In the genomic region with DNA sequence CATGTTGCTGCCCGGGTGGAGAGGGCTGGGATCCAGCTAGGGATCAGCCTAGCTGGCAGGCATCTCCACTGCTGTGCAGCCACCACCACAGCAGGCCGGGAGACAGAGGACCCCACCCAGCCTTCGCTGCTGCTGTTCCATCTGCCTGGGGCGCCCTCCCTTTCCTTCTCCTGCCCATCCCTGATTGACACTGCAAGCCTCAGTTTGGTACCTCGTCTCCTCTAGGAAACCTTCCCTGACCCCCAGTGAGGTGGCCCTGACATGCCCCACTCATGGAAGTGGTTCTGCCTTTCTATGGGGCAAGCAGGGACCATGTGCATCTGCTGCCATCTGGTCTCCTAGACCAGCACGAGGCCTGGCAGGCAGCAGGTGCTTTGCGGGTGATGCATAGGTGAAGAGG, we compare ENCODE assay signal across 25 cellular contexts.
"Had no signal": no experiment of that assay in that cellular context is flagged by ENCODE, and none has a peak within 500 bp of the region (broad histone marks: within the 10 kb centered on the region; RNA-seq: fewer than 3 reads in every experiment).

No MANE protein-coding gene starts in this region.

- H3K9me3 ChIP-seq: gastroesophageal sphincter, heart left ventricle, neutrophil, ovary, psoas muscle, tibial artery had no signal

- H3K27ac ChIP-seq: gastroesophageal sphincter, heart left ventricle, neutrophil, ovary, psoas muscle, tibial artery had no signal

- H3K36me3 Mint-ChIP-seq: activated CD8-positive, alpha-beta memory T cell treated with anti-CD3 and anti-CD28 coated beads, Interleukin-2, amount 10 ng/mL, durations not matched to agents 7 days and 5 days; activated naive CD4-positive, alpha-beta T cell treated with anti-CD3 and anti-CD28 coated beads, Interleukin-2, amount 50 U/mL, for 24 hours; mesothelial cell of epicardium; natural killer cell had no signal

- ATAC-seq: activated CD4-positive, alpha-beta T cell treated with anti-CD3 and anti-CD28 coated beads for 36 hours; activated CD8-positive, alpha-beta memory T cell treated with anti-CD3 and anti-CD28 coated beads, Interleukin-2, amount 10 ng/mL, durations not matched to agents 7 days and 5 days; activated CD8-positive, alpha-beta T cell treated with anti-CD3 and anti-CD28 coated beads for 36 hours; gastroesophageal sphincter; heart left ventricle; left lobe of liver; natural killer cell; psoas muscle; T-helper 17 cell had no signal

- H3K27me3 Mint-ChIP-seq: activated B cell treated with CpG ODN at 0.5 μM for 24 hours; activated CD4-positive, alpha-beta T cell treated with anti-CD3 and anti-CD28 coated beads for 36 hours; activated CD8-positive, alpha-beta memory T cell treated with anti-CD3 and anti-CD28 coated beads, Interleukin-2, amount 10 ng/mL, durations not matched to agents 7 days and 5 days; activated CD8-positive, alpha-beta T cell treated with anti-CD3 and anti-CD28 coated beads for 36 hours; activated naive CD4-positive, alpha-beta T cell treated with anti-CD3 and anti-CD28 coated beads, Interleukin-2, amount 50 U/mL, for 24 hours; central memory CD8-positive, alpha-beta T cell; stimulated activated naive CD8-positive, alpha-beta T cell treated with anti-CD3 and anti-CD28 coated beads, Interleukin-15, Interleukin-2, amounts not matched to agents 100 ng/mL and 50 ng/mL, for 24 hours; T-helper 17 cell had no signal

- DNase-seq: activated B cell treated with CpG ODN at 0.5 μM for 24 hours; activated CD4-positive, alpha-beta T cell treated with anti-CD3 and anti-CD28 coated beads for 36 hours; activated CD8-positive, alpha-beta memory T cell treated with anti-CD3 and anti-CD28 coated beads, Interleukin-2, amount 10 ng/mL, durations not matched to agents 7 days and 5 days; activated CD8-positive, alpha-beta T cell treated with anti-CD3 and anti-CD28 coated beads for 36 hours; activated gamma-delta T cell treated with Interleukin-2 at 50 U/mL for 16 hours; activated T-cell treated with anti-CD3 and anti-CD28 coated beads for 4 hours; cortex of kidney; endodermal cell; islet precursor cell; mammary epithelial cell; natural killer cell; stimulated activated CD4-positive, alpha-beta T cell treated with anti-CD3 and anti-CD28 coated beads, Interleukin-12 subunit alpha, Interleukin-12 subunit beta, amount 100 ng/mL, for 4 hours; stimulated activated CD4-positive, alpha-beta T cell treated with anti-CD3 and anti-CD28 coated beads, Interleukin-4, amount 100 ng/mL, for 4 hours; T-helper 17 cell; tibial artery had no signal

- H3K4me3 Mint-ChIP-seq: activated B cell treated with CpG ODN at 0.5 μM for 24 hours; activated CD4-positive, alpha-beta T cell treated with anti-CD3 and anti-CD28 coated beads for 36 hours; activated CD8-positive, alpha-beta memory T cell treated with anti-CD3 and anti-CD28 coated beads, Interleukin-2, amount 10 ng/mL, durations not matched to agents 7 days and 5 days; activated CD8-positive, alpha-beta T cell treated with anti-CD3 and anti-CD28 coated beads for 36 hours; activated naive CD4-positive, alpha-beta T cell treated with anti-CD3 and anti-CD28 coated beads, Interleukin-2, amount 50 U/mL, for 24 hours; central memory CD8-positive, alpha-beta T cell; endodermal cell; mesothelial cell of epicardium; natural killer cell; stimulated activated naive CD8-positive, alpha-beta T cell treated with anti-CD3 and anti-CD28 coated beads, Interleukin-15, Interleukin-2, amounts not matched to agents 100 ng/mL and 50 ng/mL, for 24 hours; T-helper 17 cell had no signal

- H3K9me3 Mint-ChIP-seq: activated B cell treated with CpG ODN at 0.5 μM for 24 hours; activated CD8-positive, alpha-beta T cell treated with anti-CD3 and anti-CD28 coated beads for 36 hours; activated naive CD4-positive, alpha-beta T cell treated with anti-CD3 and anti-CD28 coated beads, Interleukin-2, amount 50 U/mL, for 24 hours; central memory CD8-positive, alpha-beta T cell; endodermal cell; mesothelial cell of epicardium; stimulated activated naive CD8-positive, alpha-beta T cell treated with anti-CD3 and anti-CD28 coated beads, Interleukin-15, Interleukin-2, amounts not matched to agents 100 ng/mL and 50 ng/mL, for 24 hours had no signal

- H3K36me3 ChIP-seq: neutrophil, ovary had no signal

- H3K27me3 ChIP-seq: gastroesophageal sphincter, heart left ventricle, neutrophil, ovary, tibial artery had no signal

- H3K4me3 ChIP-seq: gastroesophageal sphincter, heart left ventricle, ovary, psoas muscle, tibial artery had no signal

- H3K4me1 ChIP-seq: gastroesophageal sphincter, heart left ventricle, psoas muscle, tibial artery had no signal

- H3K4me1 Mint-ChIP-seq: activated B cell treated with CpG ODN at 0.5 μM for 24 hours; central memory CD8-positive, alpha-beta T cell; endodermal cell; mesothelial cell of epicardium had no signal

- H3K27ac Mint-ChIP-seq: activated B cell treated with CpG ODN at 0.5 μM for 24 hours; activated CD4-positive, alpha-beta T cell treated with anti-CD3 and anti-CD28 coated beads for 36 hours; activated CD8-positive, alpha-beta memory T cell treated with anti-CD3 and anti-CD28 coated beads, Interleukin-2, amount 10 ng/mL, durations not matched to agents 7 days and 5 days; activated CD8-positive, alpha-beta T cell treated with anti-CD3 and anti-CD28 coated beads for 36 hours; activated naive CD4-positive, alpha-beta T cell treated with anti-CD3 and anti-CD28 coated beads, Interleukin-2, amount 50 U/mL, for 24 hours; endodermal cell; mesothelial cell of epicardium; natural killer cell; stimulated activated naive CD8-positive, alpha-beta T cell treated with anti-CD3 and anti-CD28 coated beads, Interleukin-15, Interleukin-2, amounts not matched to agents 100 ng/mL and 50 ng/mL, for 24 hours; T-helper 17 cell had no signal
